In genomic region chr19:17289489-17289888, GRCh38 we compare ENCODE assay signal across 1 cellular context.
TF ChIP-seq lines count a peak whose summit lies in the region.

No MANE protein-coding gene starts in this region.

TF ChIP-seq in IMR-90, 13 proteins besides CTCF, POLR2A, EP300 and RAD21:
- TF ChIP-seq CEBPB (IDR thresholded peaks at IDR 0.05; ENCODE audit: low read depth, low read length) (no peak), FOS (IDR thresholded peaks at IDR 0.05; ENCODE audit: low read depth, low read length) (no peak), NFE2L2 (IDR thresholded peaks at IDR 0.05; ENCODE audit: low read depth, low read length) (no peak), MXI1 (IDR thresholded peaks at IDR 0.05; ENCODE audit: borderline replicate concordance, low read depth, low read length) (no peak), RCOR1 (IDR thresholded peaks at IDR 0.05; ENCODE audit: insufficient replicate concordance, low read length) (no peak), CHD1 (IDR thresholded peaks at IDR 0.05; ENCODE audit: low read depth, low read length) (no peak), MAFK (IDR thresholded peaks at IDR 0.05; ENCODE audit: low read depth, low read length) (no peak), SMC3 (IDR thresholded peaks at IDR 0.05; ENCODE audit: low read depth, low read length) (no peak), RFX5 (IDR thresholded peaks at IDR 0.05; ENCODE audit: low read depth, low read length) (no peak), MAZ (IDR thresholded peaks at IDR 0.05; ENCODE audit: borderline replicate concordance, low read depth, low read length) (no peak)
